ENCODE assay signal across 8 cellular contexts in genomic region chr9:111036068-111036789, GRCh38. TPM values are rescaled to one million over a fixed set of nuclear protein-coding genes. Genes with fewer than 3 reads are reported as not detected.
DNase-seq lines count a peak whose midpoint lies in the region; ATAC-seq, FAIRE-seq and TF ChIP-seq lines count a peak whose summit lies in the region.

No MANE protein-coding gene starts in this region.

- DNase-seq in SJCRH30 (peak; percentile 64 to 76), glomerular visceral epithelial cell (ENCODE audit: extremely low spot score) (peak; percentile 47), pancreas (peak; percentile 18 to 77 (median 58)), OCI-LY7 (ENCODE audit: low spot score) (no peak), NCI-H2227 (lab: John Stamatoyannopoulos, UW; ENCODE audit: unreplicated experiment) (no peak)
- no peak for DNase-seq in activated CD4-positive, CD25-positive, alpha-beta regulatory T cell (lab: John Stamatoyannopoulos, UW)

- H3K4me3 ChIP-seq in SJCRH30 (peak overlapping the region; percentile 85), pancreas (peak overlapping the region in 2 of 4 donors; percentile 74 to 80), OCI-LY7 (ENCODE audit: low read depth, low read length, poor library complexity, severe bottlenecking) (no peak overlapping the region)

- ATAC-seq in pancreas (peak; percentile 36 to 69 (median 53)), HG02981 (IDR thresholded peaks at IDR 0.05; ENCODE audit: unreplicated experiment) (no peak)

- no peaks in the 10 kb centered on the region for H3K27me3 ChIP-seq in SJCRH30
- no peaks in the 10 kb centered on the region for H3K27me3 ChIP-seq in pancreas

- TF ChIP-seq CTCF in GM12872 (IDR thresholded peaks at IDR 0.05; ENCODE audit: insufficient read depth, low read depth, low read length) (peak; percentile 35; the same call in 1 of the 3 replicates), pancreas (IDR thresholded peaks at IDR 0.05) (peak; percentile 14 to 56 (median 26)), OCI-LY7 (conservative IDR thresholded peaks at IDR 0.05; ENCODE audit: low read length) (no peak)

- no TSS peak for BruUV-seq in OCI-LY7 (replicated peaks; lab: Mats Ljungman, UMichigan)

- H3K36me3 ChIP-seq in SJCRH30 (no peaks in the 10 kb centered on the region), pancreas (no peaks in the 10 kb centered on the region), OCI-LY7 (ENCODE audit: insufficient read depth, low read length) (no peaks in the 10 kb centered on the region)

- no peaks in the 10 kb centered on the region for H3K79me2 ChIP-seq in OCI-LY7 (ENCODE audit: insufficient read depth, low read depth, low read length)

- H3K4me1 ChIP-seq in SJCRH30 (peaks cover 17% of the 10 kb centered on the region), pancreas (peaks cover 0 to 14% (median 10%) of the 10 kb centered on the region in 3 donors), OCI-LY7 (ENCODE audit: insufficient read depth, low read length, poor library complexity, severe bottlenecking) (no peaks in the 10 kb centered on the region)

- H3K9me3 ChIP-seq in SJCRH30 (replicated peaks): no peaks in the 10 kb centered on the region
- no peaks in the 10 kb centered on the region for H3K9me3 ChIP-seq in pancreas
- H3K9me3 ChIP-seq in OCI-LY7 (ENCODE audit: low read length): no peaks in the 10 kb centered on the region

- H4K20me1 ChIP-seq in OCI-LY7 (ENCODE audit: insufficient read depth, low read length): no peaks in the 10 kb centered on the region

- FAIRE-seq in pancreas (lab: Jason Lieb, UNC): no peak

- CTCF ChIA-PET in OCI-LY7 (lab: Charles Lee; ENCODE audit: unreplicated experiment): interaction anchor here (0.6 kb wide), 1 partner anchor 440 kb away, joined by 3 read pairs; no protein-coding TSS in a partner anchor

- no peak overlapping the region for H3K27ac ChIP-seq in SJCRH30
- H3K27ac ChIP-seq in pancreas: peak overlapping the region in 1 of 4 donors; percentile 91
- H3K27ac ChIP-seq in OCI-LY7 (ENCODE audit: low read depth, low read length, poor library complexity, severe bottlenecking): no peak overlapping the region

- intact Hi-C loops in pancreas (cut with DNase I) (no loop called here), OCI-LY7 (cut with micrococcal nuclease; ENCODE audit: unreplicated experiment) (no loop called here)

- H3K9me2 ChIP-seq in OCI-LY7 (ENCODE audit: insufficient read depth, low read length): no peaks in the 10 kb centered on the region

- H2AFZ ChIP-seq in OCI-LY7 (ENCODE audit: low read length): no peak overlapping the region

- H3K4me2 ChIP-seq in OCI-LY7 (ENCODE audit: low read length): no peak overlapping the region

- POLR2A ChIA-PET in OCI-LY7 (lab: Charles Lee): interaction anchor here (0.6 kb wide), 3 partner anchors 242 to 1788 kb away, joined by 3 to 5 read pairs (median 5); no protein-coding TSS in a partner anchor

- 12 to 20% methylated on average over 16 of the region's 16 CpGs for WGBS in pancreas, 2 donors

RNA-seq across cellular contexts. Expression of gene LPAR1, which starts 2.0 kb away (rescaled TPM):
- total RNA-seq in SJCRH30 (2014; rRNA removed; shearing (Covaris generic)): 13.9 and 14.8 TPM in 2 replicates
- total RNA-seq in pancreas (10 to 100 TPM in 1 of 6 donors, 1 to 10 TPM in 5; 3.8 to 11.4 (median 6.0) TPM), OCI-LY7 (2022) (not detected in 2 replicates)
- 1 to 10 TPM; 4.3 to 5.5 TPM for polyA plus RNA-seq in pancreas
- not detected in 2 replicates for total RNA-seq in OCI-LY7 (2014; rRNA removed; shearing (Covaris generic))

Comparison
In these comparisons a context has a peak if more than half of its experiments do, and no peak if none do; other contexts are left out.
1. DNase-seq: peak in SJCRH30 (2 of 2), glomerular visceral epithelial cell (single experiment) and pancreas (6 of 6); none in OCI-LY7 (single experiment), activated CD4-positive, CD25-positive, alpha-beta regulatory T cell (0 of 4) and NCI-H2227 (single experiment).
2. RNA of gene LPAR1, which starts 2.0 kb away (total RNA-seq): 13.9 to 14.8 TPM in SJCRH30 and 3.8 to 11.4 TPM in pancreas; not detected in OCI-LY7; every median in the first group is over 4 times any median in the second.